Comparison of ENCODE assay signal across 8 cellular contexts in the genomic region with DNA sequence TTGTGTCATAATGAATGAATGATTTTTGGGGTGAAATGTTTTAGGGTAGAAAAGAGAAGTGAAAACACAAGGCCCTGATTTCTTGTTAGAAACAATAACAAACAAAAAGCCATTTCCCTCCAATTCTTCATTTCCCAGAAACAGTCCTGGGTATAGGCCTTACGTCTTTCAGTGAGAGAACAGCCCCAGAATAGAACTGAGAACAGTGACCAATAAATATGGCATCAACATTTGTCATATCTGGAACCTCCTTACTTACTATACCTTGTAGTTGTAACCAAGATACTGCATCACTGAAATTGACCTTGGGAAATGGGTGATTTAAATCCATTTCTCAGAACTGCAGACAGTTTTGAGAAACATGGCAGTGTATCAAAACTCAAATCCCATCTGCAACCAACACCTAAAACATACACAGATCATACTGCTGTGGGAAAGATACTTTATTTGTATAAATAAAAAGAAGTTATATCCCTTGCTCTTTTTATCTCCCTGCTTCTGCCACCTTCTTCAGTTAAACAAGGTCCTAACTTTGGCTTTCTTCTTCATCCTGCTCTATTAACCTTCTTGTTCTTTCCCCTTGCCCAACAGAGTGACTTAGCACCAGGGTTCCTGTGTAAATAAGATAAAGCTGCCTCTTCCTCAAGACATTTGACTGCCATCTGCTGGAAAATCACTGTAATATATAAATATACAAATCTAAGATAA. TPM values are rescaled to one million over a fixed set of nuclear protein-coding genes. Genes with fewer than 3 reads are reported as not detected.
DNase-seq lines count a peak whose midpoint lies in the region; ATAC-seq, FAIRE-seq and TF ChIP-seq lines count a peak whose summit lies in the region.

No MANE protein-coding gene starts in this region.

- DNase-seq in DMS79 (lab: John Stamatoyannopoulos, UW) (peak; percentile 9), Kasumi-1 (lab: John Stamatoyannopoulos, UW) (peak; percentile 83 to 89), SKM-1 treated with dmso at 0.1 percent for 144 hours (lab: John Stamatoyannopoulos, UW; ENCODE audit: unreplicated experiment) (peak; percentile 74), foreskin fibroblast (peak; percentile 55 to 80), pons (ENCODE audit: low spot score) (peak; percentile 84), frontal cortex (ENCODE audit: low spot score in 2 of 2) (no peak)
- DNase-seq in stimulated activated CD4-positive, alpha-beta T cell treated with anti-CD3 and anti-CD28 coated beads, Interleukin-4, amount 100 ng/mL, for 24 hours = no peak

- no peak for ATAC-seq in GM21723 (IDR thresholded peaks at IDR 0.05; ENCODE audit: unreplicated experiment)

- no peak overlapping the region for H3K4me3 ChIP-seq in foreskin fibroblast (ENCODE audit: low read depth in 1 of 2, low read length in 2 of 2)

- no peak for FAIRE-seq in frontal cortex (lab: Jason Lieb, UNC)

- peak; percentile 34 for TF ChIP-seq CTCF in foreskin fibroblast (IDR thresholded peaks at IDR 0.05; ENCODE audit: low read depth, low read length)

RNA-seq across cellular contexts. Expression of a gene that starts 19.5 kb away (rescaled TPM):
- total RNA-seq in frontal cortex = 2.4 TPM

RNA-seq across cellular contexts. Expression of a gene that starts 44.5 kb away (rescaled TPM):
- 0.82 TPM for total RNA-seq in frontal cortex

Comparison
In these comparisons a context has a peak if more than half of its experiments do, and no peak if none do; other contexts are left out.
1. DNase-seq: peak in DMS79 (single experiment), Kasumi-1 (2 of 2), SKM-1 treated with dmso at 0.1 percent for 144 hours (single experiment), foreskin fibroblast (2 of 2) and pons (single experiment); none in stimulated activated CD4-positive, alpha-beta T cell treated with anti-CD3 and anti-CD28 coated beads, Interleukin-4, amount 100 ng/mL, for 24 hours (single experiment) and frontal cortex (0 of 2).